Comparison of ENCODE assay signal across 1 cellular context in the genomic region with DNA sequence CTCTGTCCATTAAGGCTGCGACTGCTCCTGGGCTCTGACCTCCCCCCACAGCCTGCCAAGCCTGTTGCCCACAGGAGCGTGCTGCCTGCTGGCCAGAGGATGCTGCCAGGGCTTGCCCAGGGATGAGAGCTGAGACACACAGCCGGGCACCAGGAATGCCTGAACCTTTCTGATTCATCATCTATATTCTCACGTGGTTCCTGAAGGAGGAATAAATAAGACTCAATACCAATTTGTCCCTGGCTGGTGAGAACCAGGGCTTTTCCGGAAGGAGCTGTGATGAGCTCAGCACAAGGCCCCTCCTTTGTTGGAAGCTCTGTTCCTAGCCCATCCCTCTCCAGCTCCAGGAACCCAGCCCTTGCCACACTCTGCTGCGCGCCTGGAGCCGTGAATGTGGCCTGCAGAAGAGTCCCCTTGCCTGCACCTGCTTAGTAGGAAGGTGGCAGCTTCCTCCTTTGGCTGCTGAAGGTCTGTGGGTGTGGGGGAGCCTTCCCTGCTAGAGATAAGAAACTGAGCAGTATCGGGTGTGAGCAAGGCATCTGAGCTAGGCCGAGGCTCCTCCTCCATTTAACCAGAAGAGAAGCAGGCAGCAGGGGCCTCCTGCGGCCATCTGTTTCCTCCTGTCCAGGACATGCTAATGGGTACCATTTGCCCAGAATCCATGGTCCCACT.
TF ChIP-seq lines count a peak whose summit lies in the region.

No MANE protein-coding gene starts in this region.

TF ChIP-seq in GM23338, 12 proteins besides CTCF, POLR2A, EP300 and RAD21:
- no peak for TF ChIP-seq JUNB (IDR thresholded peaks at IDR 0.05; ENCODE audit: unreplicated experiment)
- no peak for TF ChIP-seq CREB1 (CRISPR knock-in tag; IDR thresholded peaks at IDR 0.05; ENCODE audit: low read depth)
- TF ChIP-seq ETS1 (IDR thresholded peaks at IDR 0.05): no peak
- no peak for TF ChIP-seq ZNF331 (CRISPR knock-in tag; IDR thresholded peaks at IDR 0.05; ENCODE audit: low read depth)
- no peak for TF ChIP-seq STAT1 (IDR thresholded peaks at IDR 0.05; ENCODE audit: unreplicated experiment)
- TF ChIP-seq POLR2AphosphoS5 (IDR thresholded peaks at IDR 0.05; ENCODE audit: low read depth): no peak
- no peak for TF ChIP-seq ZNF114 (CRISPR knock-in tag; IDR thresholded peaks at IDR 0.05)
- TF ChIP-seq EZH2phosphoT487 (IDR thresholded peaks at IDR 0.05; ENCODE audit: unreplicated experiment): no peak
- TF ChIP-seq, protein P1, sequence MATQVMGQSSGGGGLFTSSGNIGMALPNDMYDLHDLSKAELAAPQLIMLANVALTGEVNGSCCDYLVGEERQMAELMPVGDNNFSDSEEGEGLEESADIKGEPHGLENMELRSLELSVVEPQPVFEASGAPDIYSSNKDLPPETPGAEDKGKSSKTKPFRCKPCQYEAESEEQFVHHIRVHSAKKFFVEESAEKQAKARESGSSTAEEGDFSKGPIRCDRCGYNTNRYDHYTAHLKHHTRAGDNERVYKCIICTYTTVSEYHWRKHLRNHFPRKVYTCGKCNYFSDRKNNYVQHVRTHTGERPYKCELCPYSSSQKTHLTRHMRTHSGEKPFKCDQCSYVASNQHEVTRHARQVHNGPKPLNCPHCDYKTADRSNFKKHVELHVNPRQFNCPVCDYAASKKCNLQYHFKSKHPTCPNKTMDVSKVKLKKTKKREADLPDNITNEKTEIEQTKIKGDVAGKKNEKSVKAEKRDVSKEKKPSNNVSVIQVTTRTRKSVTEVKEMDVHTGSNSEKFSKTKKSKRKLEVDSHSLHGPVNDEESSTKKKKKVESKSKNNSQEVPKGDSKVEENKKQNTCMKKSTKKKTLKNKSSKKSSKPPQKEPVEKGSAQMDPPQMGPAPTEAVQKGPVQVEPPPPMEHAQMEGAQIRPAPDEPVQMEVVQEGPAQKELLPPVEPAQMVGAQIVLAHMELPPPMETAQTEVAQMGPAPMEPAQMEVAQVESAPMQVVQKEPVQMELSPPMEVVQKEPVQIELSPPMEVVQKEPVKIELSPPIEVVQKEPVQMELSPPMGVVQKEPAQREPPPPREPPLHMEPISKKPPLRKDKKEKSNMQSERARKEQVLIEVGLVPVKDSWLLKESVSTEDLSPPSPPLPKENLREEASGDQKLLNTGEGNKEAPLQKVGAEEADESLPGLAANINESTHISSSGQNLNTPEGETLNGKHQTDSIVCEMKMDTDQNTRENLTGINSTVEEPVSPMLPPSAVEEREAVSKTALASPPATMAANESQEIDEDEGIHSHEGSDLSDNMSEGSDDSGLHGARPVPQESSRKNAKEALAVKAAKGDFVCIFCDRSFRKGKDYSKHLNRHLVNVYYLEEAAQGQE (IDR thresholded peaks at IDR 0.05; ENCODE audit: unreplicated experiment): no peak
- TF ChIP-seq, protein P2, sequence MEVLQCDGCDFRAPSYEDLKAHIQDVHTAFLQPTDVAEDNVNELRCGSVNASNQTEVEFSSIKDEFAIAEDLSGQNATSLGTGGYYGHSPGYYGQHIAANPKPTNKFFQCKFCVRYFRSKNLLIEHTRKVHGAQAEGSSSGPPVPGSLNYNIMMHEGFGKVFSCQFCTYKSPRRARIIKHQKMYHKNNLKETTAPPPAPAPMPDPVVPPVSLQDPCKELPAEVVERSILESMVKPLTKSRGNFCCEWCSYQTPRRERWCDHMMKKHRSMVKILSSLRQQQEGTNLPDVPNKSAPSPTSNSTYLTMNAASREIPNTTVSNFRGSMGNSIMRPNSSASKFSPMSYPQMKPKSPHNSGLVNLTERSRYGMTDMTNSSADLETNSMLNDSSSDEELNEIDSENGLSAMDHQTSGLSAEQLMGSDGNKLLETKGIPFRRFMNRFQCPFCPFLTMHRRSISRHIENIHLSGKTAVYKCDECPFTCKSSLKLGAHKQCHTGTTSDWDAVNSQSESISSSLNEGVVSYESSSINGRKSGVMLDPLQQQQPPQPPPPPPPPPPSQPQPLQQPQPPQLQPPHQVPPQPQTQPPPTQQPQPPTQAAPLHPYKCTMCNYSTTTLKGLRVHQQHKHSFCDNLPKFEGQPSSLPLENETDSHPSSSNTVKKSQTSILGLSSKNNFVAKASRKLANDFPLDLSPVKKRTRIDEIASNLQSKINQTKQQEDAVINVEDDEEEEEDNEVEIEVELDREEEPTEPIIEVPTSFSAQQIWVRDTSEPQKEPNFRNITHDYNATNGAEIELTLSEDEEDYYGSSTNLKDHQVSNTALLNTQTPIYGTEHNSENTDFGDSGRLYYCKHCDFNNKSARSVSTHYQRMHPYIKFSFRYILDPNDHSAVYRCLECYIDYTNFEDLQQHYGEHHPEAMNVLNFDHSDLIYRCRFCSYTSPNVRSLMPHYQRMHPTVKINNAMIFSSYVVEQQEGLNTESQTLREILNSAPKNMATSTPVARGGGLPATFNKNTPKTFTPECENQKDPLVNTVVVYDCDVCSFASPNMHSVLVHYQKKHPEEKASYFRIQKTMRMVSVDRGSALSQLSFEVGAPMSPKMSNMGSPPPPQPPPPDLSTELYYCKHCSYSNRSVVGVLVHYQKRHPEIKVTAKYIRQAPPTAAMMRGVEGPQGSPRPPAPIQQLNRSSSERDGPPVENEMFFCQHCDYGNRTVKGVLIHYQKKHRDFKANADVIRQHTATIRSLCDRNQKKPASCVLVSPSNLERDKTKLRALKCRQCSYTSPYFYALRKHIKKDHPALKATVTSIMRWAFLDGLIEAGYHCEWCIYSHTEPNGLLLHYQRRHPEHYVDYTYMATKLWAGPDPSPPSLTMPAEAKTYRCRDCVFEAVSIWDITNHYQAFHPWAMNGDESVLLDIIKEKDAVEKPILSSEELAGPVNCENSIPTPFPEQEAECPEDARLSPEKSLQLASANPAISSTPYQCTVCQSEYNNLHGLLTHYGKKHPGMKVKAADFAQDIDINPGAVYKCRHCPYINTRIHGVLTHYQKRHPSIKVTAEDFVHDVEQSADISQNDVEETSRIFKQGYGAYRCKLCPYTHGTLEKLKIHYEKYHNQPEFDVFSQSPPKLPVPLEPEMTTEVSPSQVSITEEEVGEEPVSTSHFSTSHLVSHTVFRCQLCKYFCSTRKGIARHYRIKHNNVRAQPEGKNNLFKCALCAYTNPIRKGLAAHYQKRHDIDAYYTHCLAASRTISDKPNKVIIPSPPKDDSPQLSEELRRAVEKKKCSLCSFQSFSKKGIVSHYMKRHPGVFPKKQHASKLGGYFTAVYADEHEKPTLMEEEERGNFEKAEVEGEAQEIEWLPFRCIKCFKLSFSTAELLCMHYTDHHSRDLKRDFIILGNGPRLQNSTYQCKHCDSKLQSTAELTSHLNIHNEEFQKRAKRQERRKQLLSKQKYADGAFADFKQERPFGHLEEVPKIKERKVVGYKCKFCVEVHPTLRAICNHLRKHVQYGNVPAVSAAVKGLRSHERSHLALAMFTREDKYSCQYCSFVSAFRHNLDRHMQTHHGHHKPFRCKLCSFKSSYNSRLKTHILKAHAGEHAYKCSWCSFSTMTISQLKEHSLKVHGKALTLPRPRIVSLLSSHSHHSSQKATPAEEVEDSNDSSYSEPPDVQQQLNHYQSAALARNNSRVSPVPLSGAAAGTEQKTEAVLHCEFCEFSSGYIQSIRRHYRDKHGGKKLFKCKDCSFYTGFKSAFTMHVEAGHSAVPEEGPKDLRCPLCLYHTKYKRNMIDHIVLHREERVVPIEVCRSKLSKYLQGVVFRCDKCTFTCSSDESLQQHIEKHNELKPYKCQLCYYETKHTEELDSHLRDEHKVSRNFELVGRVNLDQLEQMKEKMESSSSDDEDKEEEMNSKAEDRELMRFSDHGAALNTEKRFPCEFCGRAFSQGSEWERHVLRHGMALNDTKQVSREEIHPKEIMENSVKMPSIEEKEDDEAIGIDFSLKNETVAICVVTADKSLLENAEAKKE (CRISPR knock-in tag; IDR thresholded peaks at IDR 0.05): no peak
- TF ChIP-seq NANOG (IDR thresholded peaks at IDR 0.05; ENCODE audit: borderline replicate concordance): no peak
- no peak for TF ChIP-seq EZH2 (IDR thresholded peaks at IDR 0.05; ENCODE audit: low read depth, unreplicated experiment)
